In genomic region chr7:45988405-45989057, GRCh38 we compare ENCODE assay signal across 1 cellular context.
TF ChIP-seq lines count a peak whose summit lies in the region.

No MANE protein-coding gene starts in this region.

TF ChIP-seq in IMR-90, 13 proteins besides CTCF, POLR2A, EP300 and RAD21 (continued from another document):
- TF ChIP-seq ELK1 (IDR thresholded peaks at IDR 0.05; ENCODE audit: borderline replicate concordance, low read depth, low read length): no peak
- TF ChIP-seq, protein P1, sequence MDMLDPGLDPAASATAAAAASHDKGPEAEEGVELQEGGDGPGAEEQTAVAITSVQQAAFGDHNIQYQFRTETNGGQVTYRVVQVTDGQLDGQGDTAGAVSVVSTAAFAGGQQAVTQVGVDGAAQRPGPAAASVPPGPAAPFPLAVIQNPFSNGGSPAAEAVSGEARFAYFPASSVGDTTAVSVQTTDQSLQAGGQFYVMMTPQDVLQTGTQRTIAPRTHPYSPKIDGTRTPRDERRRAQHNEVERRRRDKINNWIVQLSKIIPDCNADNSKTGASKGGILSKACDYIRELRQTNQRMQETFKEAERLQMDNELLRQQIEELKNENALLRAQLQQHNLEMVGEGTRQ (IDR thresholded peaks at IDR 0.05; ENCODE audit: low read depth, low read length): no peak
- no peak for TF ChIP-seq CHD1 (IDR thresholded peaks at IDR 0.05; ENCODE audit: low read depth, low read length)
